11 cellular contexts compared by ENCODE assay signal in genomic region chr6:164097557-164098398, GRCh38.
DNase-seq lines count a peak whose midpoint lies in the region; ATAC-seq, FAIRE-seq and TF ChIP-seq lines count a peak whose summit lies in the region.
"Had no signal": no experiment of that assay in that cellular context is flagged by ENCODE, and none has a peak within 500 bp of the region (broad histone marks: within the 10 kb centered on the region; RNA-seq: fewer than 3 reads in every experiment).

No MANE protein-coding gene starts in this region.

- POLR2A ChIA-PET in A549 (lab: Yijun Ruan, JAX), result no interaction called here

- H3K4me1 ChIP-seq in A549 (no peaks in the 10 kb centered on the region), right lobe of liver (no peaks in the 10 kb centered on the region)

- TF ChIP-seq RAD21 in A549 (conservative IDR thresholded peaks at IDR 0.05 in 1 of 2, IDR thresholded peaks at IDR 0.05 in 1 of 2), result no peak

- 59% methylated on average over 11 of the region's 11 CpGs for WGBS in A549 (ENCODE audit: missing lambda C conversion rate)
- WGBS in right lobe of liver (ENCODE audit: insufficient coverage, low coverage, low lambda C conversion rate, missing lambda C conversion rate), result 33% methylated on average over 8 of the region's 11 CpGs

- no peak for TF ChIP-seq EP300 in A549 (IDR thresholded peaks at IDR 0.05)

- intact Hi-C loops in right lobe of liver (cut with DNase I), result no loop called here

- peak overlapping the region; percentile 28; the same call in 2 of the 3 replicates for H3K4me2 ChIP-seq in A549

- TF ChIP-seq CTCF in A549 (IDR thresholded peaks at IDR 0.05) (no peak), cardiac fibroblast (IDR thresholded peaks at IDR 0.05; ENCODE audit: low read depth, low read length) (no peak), right lobe of liver (IDR thresholded peaks at IDR 0.05) (no peak)

- DNase-seq in A549 (ENCODE audit: low read depth in 1 of 2, low spot score in 1 of 2) (no peak), HTR-8/SVneo (ENCODE audit: insufficient read length, low spot score) (peak; percentile 42), cardiac fibroblast (ENCODE audit: low read depth in 2 of 2) (peak; percentile 67 to 69), right lobe of liver (no peak), NCI-H187 (lab: John Stamatoyannopoulos, UW) (no peak)
- DNase-seq: central memory CD4-positive, alpha-beta T cell; NCI-H1436 had no signal

- CTCF ChIA-PET in A549 (lab: Yijun Ruan, JAX), result interaction anchor here (1.1 kb wide), 1 partner anchor 13 kb away, joined by 3 read pairs; no protein-coding TSS in a partner anchor

- H3K27ac ChIP-seq in A549 (peak overlapping the region in 1 of 2 experiments; percentile 21; a peak in 1 of 6 replicates), right lobe of liver (no peak overlapping the region)
- H3K27ac ChIP-seq: VCaP had no signal

- H3K9me3 ChIP-seq in A549, result no peaks in the 10 kb centered on the region
- no peaks in the 10 kb centered on the region for H3K9me3 ChIP-seq in right lobe of liver

- no peaks in the 10 kb centered on the region for H3K27me3 ChIP-seq in right lobe of liver

- ATAC-seq in A549 (peak; percentile 42 to 47; a peak in 2 of 6 replicates), right lobe of liver (peak in 3 of 4 donors; percentile 16 to 75 (median 72)), HG03039 (IDR thresholded peaks at IDR 0.05; ENCODE audit: unreplicated experiment) (no peak), HG02798 (IDR thresholded peaks at IDR 0.05; ENCODE audit: poor library complexity, unreplicated experiment) (no peak), GM21367 (IDR thresholded peaks at IDR 0.05; ENCODE audit: unreplicated experiment) (no peak)

- TF ChIP-seq POLR2A in A549 (IDR thresholded peaks at IDR 0.05; ENCODE audit: low read length) (no peak), right lobe of liver (IDR thresholded peaks at IDR 0.05) (no peak)

- H3K36me3 ChIP-seq in right lobe of liver, result no peaks in the 10 kb centered on the region

- FAIRE-seq in A549 (lab: Jason Lieb, UNC), result no peak
- FAIRE-seq in HTR-8/SVneo (lab: Jason Lieb, UNC), result no peak

- H3K4me3 ChIP-seq in A549, result no peak overlapping the region
- no peak overlapping the region for H3K4me3 ChIP-seq in cardiac fibroblast (replicated peaks in 1 of 2; ENCODE audit: low read depth in 2 of 2, low read length in 2 of 2)
- no peak overlapping the region for H3K4me3 ChIP-seq in right lobe of liver

TF ChIP-seq in A549, 52 proteins besides CTCF, POLR2A, EP300 and RAD21:
- no peak for TF ChIP-seq POLR2AphosphoS2 (conservative IDR thresholded peaks at IDR 0.05; ENCODE audit: low read length)
- TF ChIP-seq NPAS2 (CRISPR knock-in tag; IDR thresholded peaks at IDR 0.05; ENCODE audit: borderline replicate concordance), result no peak
- TF ChIP-seq ESRRA (IDR thresholded peaks at IDR 0.05; ENCODE audit: borderline replicate concordance, low read length), result no peak
- no peak for TF ChIP-seq FOSL2 (IDR thresholded peaks at IDR 0.05)
- TF ChIP-seq FOSL2 (CRISPR knock-in tag; IDR thresholded peaks at IDR 0.05), result 0 out of 2 replicates have a peak, but pooled peaks have one; percentile 12
- no peak for TF ChIP-seq BCL3 (IDR thresholded peaks at IDR 0.05)

Comparison
In these comparisons a context has a peak if more than half of its experiments do, and no peak if none do; other contexts are left out.
1. ATAC-seq: peak in A549 (2 of 2) and right lobe of liver (3 of 4); none in HG03039 (single experiment), HG02798 (single experiment) and GM21367 (single experiment).
2. DNase-seq: peak in HTR-8/SVneo (single experiment) and cardiac fibroblast (2 of 2); none in A549 (0 of 2), right lobe of liver (0 of 3) and NCI-H187 (0 of 2).